22 cellular contexts compared by ENCODE assay signal in genomic region chr1:24958766-24959622, GRCh38. TPM values are rescaled to one million over a fixed set of nuclear protein-coding genes. Genes with fewer than 3 reads are reported as not detected.
DNase-seq lines count a peak whose midpoint lies in the region; ATAC-seq and TF ChIP-seq lines count a peak whose summit lies in the region.
"Had no signal": no experiment of that assay in that cellular context is flagged by ENCODE, and none has a peak within 500 bp of the region (broad histone marks: within the 10 kb centered on the region; RNA-seq: fewer than 3 reads in every experiment).

No MANE protein-coding gene starts in this region.

- H3K36me3 Mint-ChIP-seq in activated naive CD4-positive, alpha-beta T cell treated with anti-CD3 and anti-CD28 coated beads for 36 hours (ENCODE audit: low read depth): peaks cover 85% of the 10 kb centered on the region
- peaks cover 89% of the 10 kb centered on the region for H3K36me3 Mint-ChIP-seq in activated naive CD8-positive, alpha-beta T cell treated with anti-CD3 and anti-CD28 coated beads for 36 hours
- H3K36me3 Mint-ChIP-seq in stimulated activated effector memory CD8-positive, alpha-beta T cell treated with anti-CD3 and anti-CD28 coated beads, Interleukin-12 subunit alpha, Interleukin-12 subunit beta, amount 100 ng/mL, for 72 hours: peaks cover 100% of the 10 kb centered on the region

- H3K4me1 Mint-ChIP-seq in activated naive CD4-positive, alpha-beta T cell treated with anti-CD3 and anti-CD28 coated beads for 36 hours (ENCODE audit: low read depth): peaks cover 89% of the 10 kb centered on the region
- H3K4me1 Mint-ChIP-seq in activated naive CD8-positive, alpha-beta T cell treated with anti-CD3 and anti-CD28 coated beads for 36 hours: peaks cover 71% of the 10 kb centered on the region
- peaks cover 98% of the 10 kb centered on the region for H3K4me1 Mint-ChIP-seq in stimulated activated effector memory CD8-positive, alpha-beta T cell treated with anti-CD3 and anti-CD28 coated beads, Interleukin-12 subunit alpha, Interleukin-12 subunit beta, amount 100 ng/mL, for 72 hours

- H3K27ac Mint-ChIP-seq in activated naive CD4-positive, alpha-beta T cell treated with anti-CD3 and anti-CD28 coated beads for 36 hours: peak overlapping the region; percentile 95
- peak overlapping the region; percentile 98 for H3K27ac Mint-ChIP-seq in activated naive CD8-positive, alpha-beta T cell treated with anti-CD3 and anti-CD28 coated beads for 36 hours
- H3K27ac Mint-ChIP-seq in stimulated activated effector memory CD8-positive, alpha-beta T cell treated with anti-CD3 and anti-CD28 coated beads, Interleukin-12 subunit alpha, Interleukin-12 subunit beta, amount 100 ng/mL, for 72 hours: peak overlapping the region; percentile 97

- peaks cover 5% of the 10 kb centered on the region for H3K27me3 ChIP-seq in lower lobe of right lung (ENCODE audit: low read depth)
- H3K27me3 ChIP-seq: pancreas, right lobe of liver had no signal

- H3K4me1 ChIP-seq in HEK293 (ENCODE audit: control insufficient read depth, insufficient read depth, low read length) (no peaks in the 10 kb centered on the region), lower lobe of right lung (no peaks in the 10 kb centered on the region)
- H3K4me1 ChIP-seq: pancreas, right lobe of liver, tibial artery had no signal

- CTCF ChIA-PET in activated naive CD4-positive, alpha-beta T cell treated with anti-CD3 and anti-CD28 coated beads for 36 hours (lab: Charles Lee): interaction anchor here (8.0 kb wide), 1 partner anchor 79 kb away, joined by 60 read pairs; no protein-coding TSS in a partner anchor
- CTCF ChIA-PET in HEK293 (lab: Yijun Ruan, JAX): interaction anchor here (0.6 to 1.5 kb wide), 3 partner anchors 26 to 1211 kb away, joined by 3 to 8 read pairs (median 3); partner anchors contain the start of gene ZNF593

- H3K27me3 Mint-ChIP-seq in activated naive CD4-positive, alpha-beta T cell treated with anti-CD3 and anti-CD28 coated beads for 36 hours (ENCODE audit: low read depth): no peaks in the 10 kb centered on the region
- peaks cover 3% of the 10 kb centered on the region for H3K27me3 Mint-ChIP-seq in activated naive CD8-positive, alpha-beta T cell treated with anti-CD3 and anti-CD28 coated beads for 36 hours
- H3K27me3 Mint-ChIP-seq: activated naive CD4-positive, alpha-beta T cell treated with anti-CD3 and anti-CD28 coated beads, Interleukin-2, amount 50 U/mL, for 24 hours; CD4-positive, alpha-beta T cell; naive thymus-derived CD4-positive, alpha-beta T cell had no signal

- intact Hi-C loops in activated naive CD4-positive, alpha-beta T cell treated with anti-CD3 and anti-CD28 coated beads for 36 hours (cut with micrococcal nuclease): loop anchor here (5.0 to 10.0 kb wide), 2 partner anchors 138 to 516 kb away; no protein-coding TSS in a partner anchor
- intact Hi-C loops in lower lobe of right lung (cut with DNase I) (no loop called here), Right ventricle myocardium superior (cut with DNase I) (no loop called here)

- TF ChIP-seq CTCF in HEK293 (tag by site-specific recombination; IDR thresholded peaks at IDR 0.05) (no peak), lower lobe of right lung (IDR thresholded peaks at IDR 0.05) (no peak)

- H3K36me3 ChIP-seq in HEK293 (ENCODE audit: control insufficient read depth in 2 of 2, insufficient read depth in 1 of 2, low read length in 2 of 2): no peaks in the 10 kb centered on the region
- H3K36me3 ChIP-seq in lower lobe of right lung: no peaks in the 10 kb centered on the region
- H3K36me3 ChIP-seq: pancreas, right lobe of liver, tibial artery had no signal

- H3K27ac ChIP-seq in HEK293 (ENCODE audit: extremely low read depth, low read depth, low read length) (no peak overlapping the region), lower lobe of right lung (no peak overlapping the region)
- H3K27ac ChIP-seq: pancreas, right lobe of liver, SK-N-MC, tibial artery had no signal

- H3K4me3 ChIP-seq in HEK293 (ENCODE audit: low read depth, low read length): no peak overlapping the region
- no peak overlapping the region for H3K4me3 ChIP-seq in lower lobe of right lung
- H3K4me3 ChIP-seq: pancreas, right lobe of liver, SK-N-MC, tibial artery had no signal

- DNase-seq in activated naive CD4-positive, alpha-beta T cell treated with anti-CD3 and anti-CD28 coated beads for 36 hours: no peak
- DNase-seq in activated naive CD4-positive, alpha-beta T cell treated with Interleukin-2 at 50 U/mL for 16 hours: no peak
- DNase-seq in activated naive CD8-positive, alpha-beta T cell treated with anti-CD3 and anti-CD28 coated beads for 36 hours: no peak
- DNase-seq in stimulated activated effector memory CD8-positive, alpha-beta T cell treated with anti-CD3 and anti-CD28 coated beads, Interleukin-12 subunit alpha, Interleukin-12 subunit beta, amount 100 ng/mL, for 72 hours (ENCODE audit: low spot score in 2 of 2): no peak
- DNase-seq in lower lobe of right lung (no peak), Right ventricle myocardium superior (no peak)
- DNase-seq: activated CD4-positive, CD25-positive, alpha-beta regulatory T cell; CD4-positive, alpha-beta T cell; mesendoderm; naive thymus-derived CD4-positive, alpha-beta T cell; NCI-H2107; NCI-H510A; NK-92 treated with Interleukin-12 subunit alpha and Interleukin-12 subunit beta, amount 100 ng/mL, for 24 hours; pancreas; tibial artery had no signal

- POLR2A ChIA-PET in HEK293 (lab: Yijun Ruan, JAX): no interaction called here

- H3K9me3 ChIP-seq in HEK293 (ENCODE audit: control insufficient read depth, insufficient read depth, low read depth, low read length) (no peaks in the 10 kb centered on the region), lower lobe of right lung (no peaks in the 10 kb centered on the region)
- H3K9me3 ChIP-seq: pancreas, right lobe of liver, tibial artery had no signal

- no peaks in the 10 kb centered on the region for H3K9me3 Mint-ChIP-seq in activated naive CD4-positive, alpha-beta T cell treated with anti-CD3 and anti-CD28 coated beads for 36 hours
- H3K9me3 Mint-ChIP-seq in activated naive CD8-positive, alpha-beta T cell treated with anti-CD3 and anti-CD28 coated beads for 36 hours: peaks cover 1% of the 10 kb centered on the region
- no peaks in the 10 kb centered on the region for H3K9me3 Mint-ChIP-seq in stimulated activated effector memory CD8-positive, alpha-beta T cell treated with anti-CD3 and anti-CD28 coated beads, Interleukin-12 subunit alpha, Interleukin-12 subunit beta, amount 100 ng/mL, for 72 hours
- H3K9me3 Mint-ChIP-seq: activated naive CD4-positive, alpha-beta T cell treated with anti-CD3 and anti-CD28 coated beads, Interleukin-2, amount 50 U/mL, for 24 hours; CD4-positive, alpha-beta T cell; naive thymus-derived CD4-positive, alpha-beta T cell had no signal

- no peak for ATAC-seq in stimulated activated effector memory CD8-positive, alpha-beta T cell treated with anti-CD3 and anti-CD28 coated beads, Interleukin-12 subunit alpha, Interleukin-12 subunit beta, amount 100 ng/mL, for 72 hours
- ATAC-seq in GM18502 (IDR thresholded peaks at IDR 0.05; ENCODE audit: poor library complexity, unreplicated experiment): no peak
- no peak for ATAC-seq in lower lobe of right lung
- no peak for ATAC-seq in Right ventricle myocardium superior (ENCODE audit: poor library complexity)
- ATAC-seq: HCT116; naive thymus-derived CD4-positive, alpha-beta T cell; Panc1; pancreas; right lobe of liver had no signal

- peak overlapping the region; percentile 89 for H3K4me3 Mint-ChIP-seq in activated naive CD4-positive, alpha-beta T cell treated with anti-CD3 and anti-CD28 coated beads for 36 hours
- H3K4me3 Mint-ChIP-seq in activated naive CD8-positive, alpha-beta T cell treated with anti-CD3 and anti-CD28 coated beads for 36 hours: peak overlapping the region; percentile 91
- H3K4me3 Mint-ChIP-seq in stimulated activated effector memory CD8-positive, alpha-beta T cell treated with anti-CD3 and anti-CD28 coated beads, Interleukin-12 subunit alpha, Interleukin-12 subunit beta, amount 100 ng/mL, for 72 hours: peak overlapping the region; percentile 73
- H3K4me3 Mint-ChIP-seq: CD4-positive, alpha-beta T cell had no signal

TF ChIP-seq in HEK293, 187 proteins besides CTCF, POLR2A, EP300 and RAD21:
- TF ChIP-seq GLIS1 (tag by site-specific recombination; IDR thresholded peaks at IDR 0.05): peak; percentile 49; the same call in 1 of the 2 replicates
- no peak for TF ChIP-seq ZSCAN4 (tag by site-specific recombination; IDR thresholded peaks at IDR 0.05)

RNA-seq across cellular contexts. Expression of gene RUNX3, which starts 28.9 kb away (rescaled TPM):
- 10 to 100 TPM; 72.3 to 83.8 TPM for total RNA-seq in activated naive CD4-positive, alpha-beta T cell treated with anti-CD3 and anti-CD28 coated beads for 36 hours
- total RNA-seq in activated naive CD8-positive, alpha-beta T cell treated with anti-CD3 and anti-CD28 coated beads for 36 hours: 100 to 1,000 TPM; 144 TPM
- total RNA-seq in lower lobe of right lung (13.1 TPM), Right ventricle myocardium superior (1.0 TPM)
